ENCODE assay signal across 9 cellular contexts in the genomic region with DNA sequence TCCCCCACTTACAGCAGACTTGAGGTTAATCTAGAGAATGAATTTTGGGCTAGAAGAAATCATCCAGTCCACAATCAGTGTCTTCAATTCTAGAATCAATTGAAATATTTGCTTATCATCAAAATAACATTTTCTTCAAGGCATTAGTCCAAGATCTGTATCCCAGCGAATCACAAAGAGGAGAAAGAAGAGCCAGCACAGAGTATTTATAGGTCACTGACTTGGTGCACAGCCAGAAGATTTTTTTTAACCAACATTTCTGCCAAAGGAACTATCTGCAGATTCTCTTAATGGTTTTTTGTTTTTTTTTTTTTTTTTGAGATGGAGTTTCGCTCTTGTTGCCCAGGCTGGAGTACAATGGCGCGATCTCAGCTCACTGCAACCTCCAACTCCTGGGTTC.
DNase-seq lines count a peak whose midpoint lies in the region; ATAC-seq, FAIRE-seq and TF ChIP-seq lines count a peak whose summit lies in the region.
"Had no signal": no experiment of that assay in that cellular context is flagged by ENCODE, and none has a peak within 500 bp of the region (broad histone marks: within the 10 kb centered on the region; RNA-seq: fewer than 3 reads in every experiment).

No MANE protein-coding gene starts in this region.

- FAIRE-seq in islet of Langerhans (lab: Jason Lieb, UNC): peak; percentile 27

- H3K4me3 ChIP-seq in vagina: no peak overlapping the region
- no peak overlapping the region for H3K4me3 ChIP-seq in H7 (ENCODE audit: insufficient read depth, low read depth, low read length)

- H3K27me3 ChIP-seq in vagina (no peaks in the 10 kb centered on the region), H7 (ENCODE audit: control insufficient read depth, insufficient read depth, low read length) (no peaks in the 10 kb centered on the region)

- no peak for DNase-seq in activated naive CD8-positive, alpha-beta T cell treated with anti-CD3 and anti-CD28 coated beads, Interleukin-2, amount 50 U/mL, for 24 hours
- no peak for DNase-seq in activated naive CD8-positive, alpha-beta T cell treated with anti-CD3 and anti-CD28 coated beads for 36 hours
- peak; percentile 44 for DNase-seq in cerebellum (ENCODE audit: low spot score)
- no peak for DNase-seq in vagina (ENCODE audit: extremely low spot score in 2 of 2)
- no peak for DNase-seq in H7
- no peak for DNase-seq in activated T-cell treated with anti-CD3 and anti-CD28 coated beads for 4 hours
- DNase-seq in GM03348 (ENCODE audit: low spot score): no peak
- DNase-seq: SIG-M5 had no signal

- intact Hi-C loops in vagina (cut with DNase I): no loop called here

- H3K36me3 ChIP-seq in vagina (no peaks in the 10 kb centered on the region), H7 (replicated peaks; ENCODE audit: control insufficient read depth, insufficient read depth, low read length) (no peaks in the 10 kb centered on the region)

- ATAC-seq in activated naive CD8-positive, alpha-beta T cell treated with anti-CD3 and anti-CD28 coated beads, Interleukin-2, amount 50 U/mL, for 24 hours: no peak

- peaks cover 28% of the 10 kb centered on the region for H3K4me1 ChIP-seq in vagina

- H3K9me3 ChIP-seq in vagina: no peaks in the 10 kb centered on the region

- peaks cover 65% of the 10 kb centered on the region for H3K4me1 Mint-ChIP-seq in activated naive CD8-positive, alpha-beta T cell treated with anti-CD3 and anti-CD28 coated beads, Interleukin-2, amount 50 U/mL, for 24 hours
- peaks cover 69% of the 10 kb centered on the region for H3K4me1 Mint-ChIP-seq in activated naive CD8-positive, alpha-beta T cell treated with anti-CD3 and anti-CD28 coated beads for 36 hours

- peak overlapping the region; percentile 64 for H3K27ac ChIP-seq in vagina

- H3K27me3 Mint-ChIP-seq in activated naive CD8-positive, alpha-beta T cell treated with anti-CD3 and anti-CD28 coated beads, Interleukin-2, amount 50 U/mL, for 24 hours: no peaks in the 10 kb centered on the region
- no peaks in the 10 kb centered on the region for H3K27me3 Mint-ChIP-seq in activated naive CD8-positive, alpha-beta T cell treated with anti-CD3 and anti-CD28 coated beads for 36 hours

- TF ChIP-seq POLR2A in vagina (IDR thresholded peaks at IDR 0.05): no peak

- H3K27ac Mint-ChIP-seq in activated naive CD8-positive, alpha-beta T cell treated with anti-CD3 and anti-CD28 coated beads, Interleukin-2, amount 50 U/mL, for 24 hours: peak overlapping the region; percentile 60
- H3K27ac Mint-ChIP-seq in activated naive CD8-positive, alpha-beta T cell treated with anti-CD3 and anti-CD28 coated beads for 36 hours: no peak overlapping the region

- H3K4me3 Mint-ChIP-seq in activated naive CD8-positive, alpha-beta T cell treated with anti-CD3 and anti-CD28 coated beads, Interleukin-2, amount 50 U/mL, for 24 hours: no peak overlapping the region
- no peak overlapping the region for H3K4me3 Mint-ChIP-seq in activated naive CD8-positive, alpha-beta T cell treated with anti-CD3 and anti-CD28 coated beads for 36 hours

- no peak for TF ChIP-seq CTCF in vagina (IDR thresholded peaks at IDR 0.05)

- no peaks in the 10 kb centered on the region for H3K9me3 Mint-ChIP-seq in activated naive CD8-positive, alpha-beta T cell treated with anti-CD3 and anti-CD28 coated beads, Interleukin-2, amount 50 U/mL, for 24 hours
- peaks cover 2% of the 10 kb centered on the region for H3K9me3 Mint-ChIP-seq in activated naive CD8-positive, alpha-beta T cell treated with anti-CD3 and anti-CD28 coated beads for 36 hours

- no peaks in the 10 kb centered on the region for H3K36me3 Mint-ChIP-seq in activated naive CD8-positive, alpha-beta T cell treated with anti-CD3 and anti-CD28 coated beads, Interleukin-2, amount 50 U/mL, for 24 hours (ENCODE audit: low read depth)
- peaks cover 9% of the 10 kb centered on the region for H3K36me3 Mint-ChIP-seq in activated naive CD8-positive, alpha-beta T cell treated with anti-CD3 and anti-CD28 coated beads for 36 hours
